Comparison of ENCODE assay signal across 8 cellular contexts in the genomic region with DNA sequence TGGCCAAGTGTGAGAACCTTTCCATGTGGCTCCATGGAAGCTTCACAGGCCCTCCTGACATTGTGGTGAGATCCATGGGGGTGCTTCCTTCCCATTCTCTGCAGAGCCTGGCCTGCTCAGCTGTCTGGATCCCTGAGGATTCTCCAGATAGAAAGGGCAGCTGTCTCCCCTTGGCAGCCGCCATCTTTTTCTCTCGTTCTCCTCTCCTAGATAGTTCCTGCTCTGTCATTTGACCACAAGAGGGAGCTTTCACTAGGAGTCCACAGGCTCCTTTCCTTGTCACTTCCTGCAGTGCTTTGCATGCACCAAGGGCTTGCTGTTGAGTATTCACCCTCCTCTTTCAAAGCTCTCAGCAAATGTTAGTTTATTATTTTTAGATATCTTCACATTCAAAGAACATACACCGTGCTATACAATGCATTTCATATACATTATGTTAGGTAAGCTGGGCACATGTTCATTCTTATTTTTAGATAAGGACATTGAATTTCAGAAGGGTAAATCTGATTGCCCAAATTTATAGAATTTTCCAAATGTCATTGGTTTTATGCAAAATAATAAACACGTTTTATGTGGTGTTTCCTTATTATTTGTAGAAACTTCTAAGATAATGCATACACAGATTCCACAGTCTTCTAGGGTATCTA.
DNase-seq lines count a peak whose midpoint lies in the region; ATAC-seq and TF ChIP-seq lines count a peak whose summit lies in the region.

No MANE protein-coding gene starts in this region.

- no peak overlapping the region for H3K27ac ChIP-seq in CD4-positive, alpha-beta memory T cell (ENCODE audit: low read depth, low read length)
- H3K27ac ChIP-seq in SJSA1 (peak overlapping the region; percentile 88), endodermal cell (ENCODE audit: low read depth, low read length) (no peak overlapping the region), mesendoderm (ENCODE audit: low read depth, low read length) (no peak overlapping the region)

- no peak overlapping the region for H3K9ac ChIP-seq in endodermal cell (ENCODE audit: extremely low read depth, low read length, poor library complexity, severe bottlenecking)
- no peak overlapping the region for H3K9ac ChIP-seq in mesendoderm (ENCODE audit: low read length)

- H3K56ac ChIP-seq in mesendoderm (ENCODE audit: low read length), result no peak overlapping the region

- H3K27me3 ChIP-seq in CD4-positive, alpha-beta memory T cell (ENCODE audit: insufficient read depth, low read length), result no peaks in the 10 kb centered on the region
- H3K27me3 ChIP-seq in SJSA1 (replicated peaks) (no peaks in the 10 kb centered on the region), endodermal cell (ENCODE audit: control insufficient read depth, insufficient read depth, low read length, poor library complexity, severe bottlenecking) (no peaks in the 10 kb centered on the region), mesendoderm (ENCODE audit: insufficient read depth, low read length, poor library complexity) (no peaks in the 10 kb centered on the region)

- H3K79me2 ChIP-seq in mesendoderm (ENCODE audit: control insufficient read depth, insufficient read depth, low read length), result no peaks in the 10 kb centered on the region

- ATAC-seq in GM19438 (IDR thresholded peaks at IDR 0.05; ENCODE audit: low read depth, unreplicated experiment) (peak; percentile 78), omental fat pad (ENCODE audit: low FRiP score) (no peak)

- no peaks in the 10 kb centered on the region for H3K36me3 ChIP-seq in CD4-positive, alpha-beta memory T cell (ENCODE audit: insufficient read depth, low read length)
- H3K36me3 ChIP-seq in SJSA1 (no peaks in the 10 kb centered on the region), endodermal cell (ENCODE audit: control insufficient read depth, insufficient read depth, low read length) (no peaks in the 10 kb centered on the region), mesendoderm (ENCODE audit: control insufficient read depth, insufficient read depth, low read length) (no peaks in the 10 kb centered on the region)

- CTCF ChIA-PET in CD4-positive, alpha-beta memory T cell (lab: Charles Lee; ENCODE audit: partially characterized antibody), result interaction anchor here (0.6 to 3.9 kb wide), 25 partner anchors 10 to 417 kb away, joined by 3 to 36 read pairs (median 3); no protein-coding TSS in a partner anchor

- no peaks in the 10 kb centered on the region for H3K27me3 Mint-ChIP-seq in CD4-positive, alpha-beta memory T cell
- H3K27me3 Mint-ChIP-seq in endodermal cell (ENCODE audit: insufficient read depth), result no peaks in the 10 kb centered on the region

- H3K9me3 Mint-ChIP-seq in CD4-positive, alpha-beta memory T cell, result no peaks in the 10 kb centered on the region
- no peaks in the 10 kb centered on the region for H3K9me3 Mint-ChIP-seq in endodermal cell

- no peak overlapping the region for H2BK120ac ChIP-seq in mesendoderm (ENCODE audit: low read depth, low read length)

- H3K4me1 ChIP-seq in CD4-positive, alpha-beta memory T cell (ENCODE audit: insufficient read depth, low read length), result no peaks in the 10 kb centered on the region
- H3K4me1 ChIP-seq in SJSA1 (replicated peaks) (peaks cover 38% of the 10 kb centered on the region), endodermal cell (ENCODE audit: control insufficient read depth, insufficient read depth, low read length) (peaks cover 18% of the 10 kb centered on the region), mesendoderm (ENCODE audit: control insufficient read depth, low read depth, low read length) (no peaks in the 10 kb centered on the region)

- no peak overlapping the region for H2BK5ac ChIP-seq in mesendoderm (ENCODE audit: low read length)

- H3K4ac ChIP-seq in mesendoderm (ENCODE audit: low read depth, low read length), result no peak overlapping the region

- peak overlapping the region; percentile 54 for H4K5ac ChIP-seq in mesendoderm (ENCODE audit: low read length)

- WGBS in endodermal cell (ENCODE audit: insufficient coverage in 1 of 2, insufficient read length in 1 of 2), 2 experiments, result 47 to 65% methylated on average over 2 of the region's 4 CpGs
- WGBS in mesendoderm (ENCODE audit: extremely low coverage, insufficient coverage, low lambda C conversion rate), result no CpG with 5 or more reads among the region's 4 CpGs

- intact Hi-C loops in CD4-positive, alpha-beta memory T cell (cut with micrococcal nuclease), result loop anchor here (1.0 to 10.0 kb wide), 3 partner anchors 145 to 340 kb away; no protein-coding TSS in a partner anchor

- no peak overlapping the region for H3K4me2 ChIP-seq in mesendoderm (ENCODE audit: low read length)

- H2AK5ac ChIP-seq in mesendoderm (ENCODE audit: low read length), result no peak overlapping the region

- H3K4me3 Mint-ChIP-seq in CD4-positive, alpha-beta memory T cell, result no peak overlapping the region
- no peak overlapping the region for H3K4me3 Mint-ChIP-seq in endodermal cell

- TF ChIP-seq POLR2A in NB4 (IDR thresholded peaks at IDR 0.05; ENCODE audit: extremely low read depth, insufficient read length), result no peak

- no peak overlapping the region for H4K8ac ChIP-seq in mesendoderm (ENCODE audit: low read depth, low read length)

- no peak overlapping the region for H3K18ac ChIP-seq in mesendoderm (ENCODE audit: low read length)

- H3K36me3 Mint-ChIP-seq in CD4-positive, alpha-beta memory T cell, result peaks cover 25 to 31% of the 10 kb centered on the region in 2 donors
- H3K36me3 Mint-ChIP-seq in endodermal cell (ENCODE audit: low read depth), result peaks cover 20% of the 10 kb centered on the region

- no peaks in the 10 kb centered on the region for H3K9me3 ChIP-seq in CD4-positive, alpha-beta memory T cell (ENCODE audit: control insufficient read depth in 1 of 2, low read length in 2 of 2)
- no peaks in the 10 kb centered on the region for H3K9me3 ChIP-seq in SJSA1 (replicated peaks)
- H3K9me3 ChIP-seq in endodermal cell (ENCODE audit: control insufficient read depth, low read length), result no peaks in the 10 kb centered on the region

- peaks cover 0 to 5% (median 1%) of the 10 kb centered on the region in 4 donors for H3K4me1 Mint-ChIP-seq in CD4-positive, alpha-beta memory T cell
- peaks cover 33% of the 10 kb centered on the region for H3K4me1 Mint-ChIP-seq in endodermal cell

- TF ChIP-seq CTCF in NB4 (IDR thresholded peaks at IDR 0.05; ENCODE audit: low read depth, low read length) (peak; percentile 71), endodermal cell (conservative IDR thresholded peaks at IDR 0.05) (peak; percentile 90), omental fat pad (IDR thresholded peaks at IDR 0.05) (no peak)

- H3K4me3 ChIP-seq in CD4-positive, alpha-beta memory T cell (ENCODE audit: low read length in 2 of 2), result no peak overlapping the region
- H3K4me3 ChIP-seq in NB4 (ENCODE audit: low read depth, low read length) (no peak overlapping the region), SJSA1 (no peak overlapping the region), endodermal cell (ENCODE audit: low read length) (no peak overlapping the region), mesendoderm (ENCODE audit: low read length) (no peak overlapping the region)

- peak; percentile 21 to 30 (median 25) for DNase-seq in CD4-positive, alpha-beta memory T cell
- DNase-seq in NB4 (ENCODE audit: low read depth) (peak; percentile 80), SJSA1 (ENCODE audit: low read depth in 1 of 2, low spot score in 2 of 2) (peak; percentile 43 to 46), endodermal cell (peak; percentile 81), mesendoderm (peak; percentile 91), omental fat pad (ENCODE audit: low spot score) (no peak), activated gamma-delta T cell (lab: John Stamatoyannopoulos, UW) (no peak)

- no peak overlapping the region for H2BK15ac ChIP-seq in mesendoderm (replicated peaks; ENCODE audit: low read depth)

- POLR2A ChIA-PET in CD4-positive, alpha-beta memory T cell (lab: Charles Lee; ENCODE audit: partially characterized antibody), result interaction anchor here (2.0 kb wide), 1 partner anchor 255 kb away, joined by 8 read pairs; no protein-coding TSS in a partner anchor

- H3K27ac Mint-ChIP-seq in CD4-positive, alpha-beta memory T cell, result no peak overlapping the region
- peak overlapping the region; percentile 79 for H3K27ac Mint-ChIP-seq in endodermal cell

- no peaks in the 10 kb centered on the region for H3K79me1 ChIP-seq in mesendoderm (ENCODE audit: low read length)

- no peak overlapping the region for H3K23ac ChIP-seq in mesendoderm (ENCODE audit: low read length)

Comparison
In these comparisons a context has a peak if more than half of its experiments do, and no peak if none do; other contexts are left out.
1. DNase-seq: peak in CD4-positive, alpha-beta memory T cell (5 of 5), NB4 (single experiment), SJSA1 (2 of 2), endodermal cell (single experiment) and mesendoderm (single experiment); none in omental fat pad (single experiment) and activated gamma-delta T cell (single experiment).
2. CTCF ChIP-seq: peak in NB4 (single experiment) and endodermal cell (single experiment); none in omental fat pad (0 of 3).